ENCODE assay signal across 8 cellular contexts in the genomic region with DNA sequence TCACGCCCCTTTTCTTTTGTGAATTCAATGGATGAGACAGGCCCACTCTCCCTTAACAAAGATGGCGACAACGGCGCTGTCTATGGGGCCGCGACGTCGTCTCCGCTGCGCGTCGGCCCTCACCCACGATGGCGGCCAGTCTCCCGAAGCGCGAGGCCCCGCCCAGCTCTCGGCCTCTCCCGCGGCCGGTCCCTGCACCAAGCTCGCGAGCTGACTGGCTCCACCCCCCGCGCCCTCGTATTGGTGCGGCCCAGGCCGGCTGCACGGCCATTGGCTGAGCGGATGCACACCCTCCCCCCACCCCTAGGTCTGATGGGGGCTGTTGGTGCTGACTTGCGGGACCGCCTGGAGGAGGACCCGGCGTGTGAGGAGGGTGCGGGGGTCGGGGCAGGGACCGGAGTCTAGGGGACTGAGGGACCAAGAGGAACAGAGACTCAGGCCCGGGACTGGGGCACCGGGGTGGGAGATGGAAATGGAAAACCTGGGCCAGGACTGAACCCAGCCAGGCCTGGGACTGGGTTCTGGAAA. TPM values are rescaled to one million over a fixed set of nuclear protein-coding genes. Genes with fewer than 3 reads are reported as not detected.
A peak's percentile ranks its signal among the peaks of the same experiment; 100 is the strongest.
DNase-seq lines count a peak whose midpoint lies in the region; ATAC-seq lines count a peak whose summit lies in the region.

No MANE protein-coding gene starts in this region.

- intact Hi-C loops in CD4-positive, alpha-beta memory T cell (cut with micrococcal nuclease), result loop anchor here (1.0 kb wide), 2 partner anchors 13 to 22 kb away; a partner anchor contains a TSS

- CTCF ChIA-PET in CD4-positive, alpha-beta memory T cell (lab: Charles Lee; ENCODE audit: partially characterized antibody), result interaction anchor here (0.7 to 1.9 kb wide), 3 partner anchors 21 to 369 kb away, joined by 3 to 7 read pairs (median 3); a partner anchor contains a TSS

- H3K27me3 ChIP-seq in CD4-positive, alpha-beta memory T cell (ENCODE audit: insufficient read depth, low read length), result no peaks in the 10 kb centered on the region

- H3K27ac Mint-ChIP-seq in CD4-positive, alpha-beta memory T cell, result peak overlapping the region; percentile 79 to 98 (median 96)
- H3K27ac Mint-ChIP-seq in IgD-negative memory B cell, result peak overlapping the region; percentile 91 to 96 (median 93)
- H3K27ac Mint-ChIP-seq in natural killer cell treated with Interleukin-12 subunit alpha and Interleukin-12 subunit beta and Interleukin-15 and Interleukin-18, amount 100 ng/mL, for 72 hours, result peak overlapping the region; percentile 79 to 97

- POLR2A ChIA-PET in CD4-positive, alpha-beta memory T cell (lab: Charles Lee; ENCODE audit: partially characterized antibody), result interaction anchor here (0.6 to 6.6 kb wide), 8 partner anchors 10 to 369 kb away, joined by 3 to 61 read pairs (median 4); a partner anchor contains a TSS

- peak overlapping the region; percentile 68 for H3K27ac ChIP-seq in CD4-positive, alpha-beta memory T cell (ENCODE audit: low read depth, low read length)

- peak overlapping the region; percentile 13 to 33 for H3K4me3 ChIP-seq in CD4-positive, alpha-beta memory T cell (ENCODE audit: low read length in 2 of 2)

- H3K36me3 Mint-ChIP-seq in CD4-positive, alpha-beta memory T cell, result peaks cover 4 to 31% of the 10 kb centered on the region in 2 donors
- H3K36me3 Mint-ChIP-seq in IgD-negative memory B cell, result no peaks in the 10 kb centered on the region
- H3K36me3 Mint-ChIP-seq in natural killer cell treated with Interleukin-12 subunit alpha and Interleukin-12 subunit beta and Interleukin-15 and Interleukin-18, amount 100 ng/mL, for 72 hours, result peaks cover 7% of the 10 kb centered on the region

- peaks cover 27% of the 10 kb centered on the region for H3K4me1 ChIP-seq in CD4-positive, alpha-beta memory T cell (ENCODE audit: insufficient read depth, low read length)

- no peaks in the 10 kb centered on the region for H3K9me3 Mint-ChIP-seq in CD4-positive, alpha-beta memory T cell
- H3K9me3 Mint-ChIP-seq in IgD-negative memory B cell, result no peaks in the 10 kb centered on the region
- peaks cover 3% of the 10 kb centered on the region for H3K9me3 Mint-ChIP-seq in natural killer cell treated with Interleukin-12 subunit alpha and Interleukin-12 subunit beta and Interleukin-15 and Interleukin-18, amount 100 ng/mL, for 72 hours

- no peaks in the 10 kb centered on the region for H3K27me3 Mint-ChIP-seq in CD4-positive, alpha-beta memory T cell
- no peaks in the 10 kb centered on the region for H3K27me3 Mint-ChIP-seq in IgD-negative memory B cell
- no peaks in the 10 kb centered on the region for H3K27me3 Mint-ChIP-seq in natural killer cell treated with Interleukin-12 subunit alpha and Interleukin-12 subunit beta and Interleukin-15 and Interleukin-18, amount 100 ng/mL, for 72 hours

- ATAC-seq in GM21367 (IDR thresholded peaks at IDR 0.05; ENCODE audit: unreplicated experiment), result peak; percentile 42
- peak; percentile 88 for ATAC-seq in natural killer cell treated with Interleukin-12 subunit alpha and Interleukin-12 subunit beta and Interleukin-15 and Interleukin-18, amount 100 ng/mL, for 72 hours

- peaks cover 22 to 54% (median 34%) of the 10 kb centered on the region in 4 donors for H3K4me1 Mint-ChIP-seq in CD4-positive, alpha-beta memory T cell
- peaks cover 19 to 23% (median 20%) of the 10 kb centered on the region in 3 donors for H3K4me1 Mint-ChIP-seq in IgD-negative memory B cell
- H3K4me1 Mint-ChIP-seq in natural killer cell treated with Interleukin-12 subunit alpha and Interleukin-12 subunit beta and Interleukin-15 and Interleukin-18, amount 100 ng/mL, for 72 hours (ENCODE audit: low read depth in 2 of 2), result peaks cover 37 to 50% of the 10 kb centered on the region in 2 donors

- peak; percentile 87 to 91 (median 90) for DNase-seq in CD4-positive, alpha-beta memory T cell
- DNase-seq in RPMI7951 (ENCODE audit: low read depth) (peak; percentile 97), fibroblast of peridontal ligament (ENCODE audit: extremely low read depth) (peak; percentile 95)
- peak; percentile 98 for DNase-seq in activated effector memory CD4-positive, alpha-beta T cell treated with anti-CD3 and anti-CD28 coated beads, Interleukin-2, amount 50 U/mL, for 16 hours
- DNase-seq in natural killer cell treated with Interleukin-12 subunit alpha and Interleukin-12 subunit beta and Interleukin-15 and Interleukin-18, amount 100 ng/mL, for 72 hours (ENCODE audit: low spot score), result peak; percentile 99
- DNase-seq in stimulated activated naive CD4-positive, alpha-beta T cell (lab: John Stamatoyannopoulos, UW), result peak; percentile 73 to 94 (median 84)

- H3K9me3 ChIP-seq in CD4-positive, alpha-beta memory T cell (ENCODE audit: control insufficient read depth in 1 of 2, low read length in 2 of 2), result no peaks in the 10 kb centered on the region

- H3K4me3 Mint-ChIP-seq in CD4-positive, alpha-beta memory T cell, result peak overlapping the region; percentile 59 to 93 (median 84)
- H3K4me3 Mint-ChIP-seq in IgD-negative memory B cell, result peak overlapping the region; percentile 78 to 95 (median 88)
- peak overlapping the region; percentile 89 for H3K4me3 Mint-ChIP-seq in natural killer cell treated with Interleukin-12 subunit alpha and Interleukin-12 subunit beta and Interleukin-15 and Interleukin-18, amount 100 ng/mL, for 72 hours

- H3K36me3 ChIP-seq in CD4-positive, alpha-beta memory T cell (ENCODE audit: insufficient read depth, low read length), result no peaks in the 10 kb centered on the region

RNA-seq across cellular contexts. Expression of a gene that starts 4.8 kb away (rescaled TPM):
- 10 to 100 TPM; 25.0 to 29.1 TPM for total RNA-seq in CD4-positive, alpha-beta memory T cell
- 1 to 10 TPM; 6.0 to 8.4 TPM for polyA plus RNA-seq in CD4-positive, alpha-beta memory T cell
- 11.0 TPM for polyA plus RNA-seq in IgD-negative memory B cell
- 4.7 and 7.7 TPM in 2 replicates for total RNA-seq in RPMI7951 (2014; rRNA removed; shearing (Covaris generic))
- 10 to 100 TPM; 37.9 to 71.4 TPM for total RNA-seq in natural killer cell treated with Interleukin-12 subunit alpha and Interleukin-12 subunit beta and Interleukin-15 and Interleukin-18, amount 100 ng/mL, for 72 hours

RNA-seq across cellular contexts. Expression of a gene that starts 5.2 kb away (rescaled TPM):
- total RNA-seq in CD4-positive, alpha-beta memory T cell, result 1,000 to 10,000 TPM; 2,357 to 2,448 TPM
- polyA plus RNA-seq in CD4-positive, alpha-beta memory T cell, result 1,000 to 10,000 TPM; 2,084 to 2,180 TPM
- 2,549 TPM for polyA plus RNA-seq in IgD-negative memory B cell
- 2,104 and 2,291 TPM in 2 replicates for total RNA-seq in RPMI7951 (2014; rRNA removed; shearing (Covaris generic))
- total RNA-seq in natural killer cell treated with Interleukin-12 subunit alpha and Interleukin-12 subunit beta and Interleukin-15 and Interleukin-18, amount 100 ng/mL, for 72 hours, result 1,000 to 10,000 TPM; 1,029 to 1,552 TPM

RNA-seq across cellular contexts. Expression of a gene that starts 9.3 kb away (rescaled TPM):
- total RNA-seq in CD4-positive, alpha-beta memory T cell, result 1 to 10 TPM; 4.3 to 5.3 TPM
- polyA plus RNA-seq in CD4-positive, alpha-beta memory T cell, result not detected
- not detected for polyA plus RNA-seq in IgD-negative memory B cell
- 1.6 TPM in 1 of 2 replicates, not detected in the other for total RNA-seq in RPMI7951 (2014; rRNA removed; shearing (Covaris generic))
- 10 to 100 TPM in 1 of 2 donors, 1 to 10 TPM in 1; 3.5 to 13.7 TPM for total RNA-seq in natural killer cell treated with Interleukin-12 subunit alpha and Interleukin-12 subunit beta and Interleukin-15 and Interleukin-18, amount 100 ng/mL, for 72 hours

RNA-seq across cellular contexts. Expression of a gene that starts 13.0 kb away (rescaled TPM):
- total RNA-seq in CD4-positive, alpha-beta memory T cell, result 10 to 100 TPM; 62.6 to 69.5 TPM
- polyA plus RNA-seq in CD4-positive, alpha-beta memory T cell, result 100 to 1,000 TPM in 1 of 2 donors, 10 to 100 TPM in 1; 37.4 to 113 TPM
- polyA plus RNA-seq in IgD-negative memory B cell, result 86.1 TPM
- 16.6 and 17.2 TPM in 2 replicates for total RNA-seq in RPMI7951 (2014; rRNA removed; shearing (Covaris generic))
- total RNA-seq in natural killer cell treated with Interleukin-12 subunit alpha and Interleukin-12 subunit beta and Interleukin-15 and Interleukin-18, amount 100 ng/mL, for 72 hours, result 1 to 10 TPM; 3.8 to 3.9 TPM

RNA-seq across cellular contexts. Expression of a gene that starts 17.6 kb away (rescaled TPM):
- not detected for total RNA-seq in CD4-positive, alpha-beta memory T cell
- polyA plus RNA-seq in CD4-positive, alpha-beta memory T cell, result not detected
- polyA plus RNA-seq in IgD-negative memory B cell, result not detected
- total RNA-seq in RPMI7951 (2014; rRNA removed; shearing (Covaris generic)), result not detected in 2 replicates
- not detected for total RNA-seq in natural killer cell treated with Interleukin-12 subunit alpha and Interleukin-12 subunit beta and Interleukin-15 and Interleukin-18, amount 100 ng/mL, for 72 hours

Comparison
In these comparisons a context has a peak if more than half of its experiments do, and no peak if none do; other contexts are left out.
1. Peak in every context shown above with its lines: DNase-seq, ATAC-seq, H3K4me3 ChIP-seq and H3K27ac ChIP-seq.